ENCODE assay signal across 8 cellular contexts in the genomic region with DNA sequence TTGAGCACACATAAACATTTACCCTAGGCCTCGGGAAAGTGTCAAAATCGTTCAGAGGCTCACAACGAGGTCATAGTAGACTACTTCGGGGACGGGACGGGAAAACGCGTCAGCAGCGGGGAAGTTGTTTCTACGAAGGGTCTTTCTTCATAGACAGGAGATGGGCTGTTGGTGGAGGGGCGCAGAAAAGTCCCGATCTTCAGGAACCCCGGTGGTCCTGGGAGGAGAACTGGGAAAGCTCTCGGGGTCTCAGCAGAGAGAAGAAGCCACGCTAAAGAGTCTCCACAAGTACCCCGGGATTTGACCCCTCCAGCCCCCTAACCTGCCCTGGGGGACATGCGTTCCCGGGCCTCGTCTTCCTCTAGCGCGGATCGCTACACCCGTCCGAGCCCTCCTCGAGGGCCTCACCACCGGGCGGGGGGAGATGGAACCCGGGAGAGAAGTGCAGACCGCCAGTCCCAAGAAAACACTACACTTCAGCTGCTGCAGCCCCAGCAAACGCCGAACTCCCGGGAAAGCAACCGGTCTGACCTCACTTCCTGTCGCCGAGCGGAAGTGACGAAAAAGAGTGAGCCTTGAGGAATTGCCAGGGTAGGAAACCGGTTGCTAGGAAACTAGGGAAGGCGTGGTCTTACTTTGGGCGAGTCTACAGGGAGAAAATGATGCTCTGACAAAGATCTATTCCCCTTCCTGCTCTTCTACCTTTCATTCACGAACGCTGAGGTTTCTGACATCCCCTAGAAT. TPM values are rescaled to one million over a fixed set of nuclear protein-coding genes. Genes with fewer than 3 reads are reported as not detected.
DNase-seq lines count a peak whose midpoint lies in the region; ATAC-seq, FAIRE-seq and TF ChIP-seq lines count a peak whose summit lies in the region.

A gene (minus strand): TSS at position 534 of the 744 bp plus-strand sequence. CDS start 1,611 bp downstream, outside the sequence.

- intact Hi-C loops in body of pancreas (cut with DNase I), result no loop called here
- intact Hi-C loops in sciatic nerve (cut with DNase I), result no loop called here

- TF ChIP-seq CTCF in 22Rv1 (IDR thresholded peaks at IDR 0.05) (no peak), body of pancreas (IDR thresholded peaks at IDR 0.05) (no peak)

- no peaks in the 10 kb centered on the region for H3K36me3 ChIP-seq in body of pancreas (replicated peaks in 1 of 2; ENCODE audit: insufficient read depth in 1 of 2, low read depth in 2 of 2)

- H3K27me3 ChIP-seq in body of pancreas, result no peaks in the 10 kb centered on the region

- H3K4me3 ChIP-seq in body of pancreas, result peak within 1 kb of the TSS; percentile 62 to 79

- ATAC-seq in GM18520 (IDR thresholded peaks at IDR 0.05; ENCODE audit: unreplicated experiment), result peak; percentile 95
- peak; percentile 95 for ATAC-seq in HG03064 (IDR thresholded peaks at IDR 0.05; ENCODE audit: low read depth, unreplicated experiment)
- peak; percentile 98 for ATAC-seq in body of pancreas
- peak; percentile 99 for ATAC-seq in sciatic nerve

- WGBS in body of pancreas, 2 donors, result 0 to 1% methylated on average over 22 to 42 of the region's 42 CpGs

- H3K9me3 ChIP-seq in body of pancreas, result peaks cover 0 to 3% (median 0%) of the 10 kb centered on the region in 3 donors

- peak; percentile 94 for FAIRE-seq in TTC549 (lab: Jason Lieb, UNC)

- H3K27ac ChIP-seq in 22Rv1 (peak within 1 kb of the TSS; percentile 75), body of pancreas (peak within 1 kb of the TSS; percentile 55 to 89 (median 84))

- peaks cover 41% of the 10 kb centered on the region for H3K4me1 ChIP-seq in body of pancreas

- DNase-seq in NCI-H2107 treated with DMSO at 0.1 percent for 48 hours (lab: John Stamatoyannopoulos, UW; ENCODE audit: unreplicated experiment) (peak; percentile 100), body of pancreas (peak; percentile 93 to 97 (median 94)), iPS DF 19.7 (ENCODE audit: low read depth, low spot score) (peak; percentile 98), sciatic nerve (ENCODE audit: low spot score) (peak; percentile 96)

- TF ChIP-seq POLR2A in body of pancreas (IDR thresholded peaks at IDR 0.05), result peak; percentile 30 to 82 (median 75)

RNA-seq across cellular contexts. Expression of the gene that starts here (rescaled TPM):
- total RNA-seq in body of pancreas (10 to 100 TPM; 20.8 to 28.0 TPM), sciatic nerve (31.8 TPM)

Comparison
In these comparisons a context has a peak if more than half of its experiments do, and no peak if none do; other contexts are left out.
1. Peak in every context shown above with its lines: DNase-seq, ATAC-seq, H3K4me3 ChIP-seq and H3K27ac ChIP-seq.